Comparison of ENCODE assay signal across 8 cellular contexts in the genomic region with DNA sequence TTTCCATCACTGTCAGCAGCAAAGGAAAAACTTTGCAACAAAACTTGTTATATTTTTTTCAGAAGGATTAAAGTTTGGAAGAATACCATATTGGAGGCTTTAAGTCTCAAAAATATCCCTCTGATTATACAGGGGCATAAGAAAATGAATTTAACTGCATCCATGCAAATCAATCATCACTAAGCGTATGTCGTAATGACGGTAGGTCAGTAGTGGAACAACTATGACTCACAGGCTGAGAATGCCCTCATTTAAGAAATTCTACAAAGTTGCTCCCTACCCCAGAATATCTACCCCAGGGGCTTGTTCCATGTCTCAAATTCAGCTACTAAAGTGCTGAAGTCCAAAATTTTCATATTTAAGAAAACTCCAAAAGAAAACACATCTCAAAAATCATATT. TPM values are rescaled to one million over a fixed set of nuclear protein-coding genes. Genes with fewer than 3 reads are reported as not detected.
A peak's percentile ranks its signal among the peaks of the same experiment; 100 is the strongest.
DNase-seq lines count a peak whose midpoint lies in the region; ATAC-seq, FAIRE-seq and TF ChIP-seq lines count a peak whose summit lies in the region.

No MANE protein-coding gene starts in this region.

- peaks cover 6% of the 10 kb centered on the region for H3K4me1 Mint-ChIP-seq in activated T-helper 17 cell treated with anti-CD3 and anti-CD28 coated beads, Interleukin-2, amount 50 U/mL, for 72 hours

- peak; percentile 63 for ATAC-seq in activated T-helper 17 cell treated with anti-CD3 and anti-CD28 coated beads, Interleukin-2, amount 50 U/mL, for 72 hours (replicated peaks)
- peak; percentile 78 for ATAC-seq in thoracic aorta (ENCODE audit: insufficient number of reproducible peaks, low FRiP score, low read depth)

- H3K27ac Mint-ChIP-seq in activated T-helper 17 cell treated with anti-CD3 and anti-CD28 coated beads, Interleukin-2, amount 50 U/mL, for 72 hours, result no peak overlapping the region

- H3K4me3 ChIP-seq in thoracic aorta, result no peak overlapping the region
- no peak overlapping the region for H3K4me3 ChIP-seq in HAP-1
- no peak overlapping the region for H3K4me3 ChIP-seq in BE2C (ENCODE audit: low read depth, low read length)

- no peaks in the 10 kb centered on the region for H3K27me3 Mint-ChIP-seq in activated T-helper 17 cell treated with anti-CD3 and anti-CD28 coated beads, Interleukin-2, amount 50 U/mL, for 72 hours

- H3K27me3 ChIP-seq in thoracic aorta (replicated peaks; ENCODE audit: insufficient read depth) (no peaks in the 10 kb centered on the region), HAP-1 (ENCODE audit: low read depth) (no peaks in the 10 kb centered on the region), BE2C (no peaks in the 10 kb centered on the region)

- DNase-seq in HTR-8/SVneo (ENCODE audit: insufficient read length, low spot score) (peak; percentile 66), glomerular visceral epithelial cell (ENCODE audit: extremely low spot score) (peak; percentile 64), thoracic aorta (ENCODE audit: low spot score) (no peak), HAP-1 (ENCODE audit: low spot score in 2 of 2) (no peak), NCI-H1105 treated with DMSO at 0.1 percent for 48 hours (lab: John Stamatoyannopoulos, UW) (no peak), BE2C (no peak)
- no peak for DNase-seq in activated CD4-positive, alpha-beta T cell treated with anti-CD3 and anti-CD28 coated beads, Interleukin-2, amount 50 U/mL, for 1 hour

- H3K9me3 Mint-ChIP-seq in activated T-helper 17 cell treated with anti-CD3 and anti-CD28 coated beads, Interleukin-2, amount 50 U/mL, for 72 hours, result no peaks in the 10 kb centered on the region

- FAIRE-seq in HTR-8/SVneo (lab: Jason Lieb, UNC), result peak; percentile 83

- in situ Hi-C loops in HAP-1 (cut with MboI; ENCODE audit: low sequenced_read_pairs), result no loop called here

- H3K36me3 ChIP-seq in thoracic aorta (no peaks in the 10 kb centered on the region), HAP-1 (replicated peaks) (no peaks in the 10 kb centered on the region), BE2C (no peaks in the 10 kb centered on the region)

- TF ChIP-seq CTCF in thoracic aorta (IDR thresholded peaks at IDR 0.05) (no peak), BE2C (IDR thresholded peaks at IDR 0.05; ENCODE audit: low read depth, low read length) (no peak)

- H3K4me1 ChIP-seq in thoracic aorta (ENCODE audit: control insufficient read depth in 1 of 2, low read depth in 2 of 2), result peaks cover 17 to 29% of the 10 kb centered on the region in 2 donors
- H3K4me1 ChIP-seq in HAP-1, result no peaks in the 10 kb centered on the region; the same call in 1 of the 2 replicates
- peaks cover 15% of the 10 kb centered on the region for H3K4me1 ChIP-seq in BE2C

- no peak overlapping the region for H3K4me3 Mint-ChIP-seq in activated T-helper 17 cell treated with anti-CD3 and anti-CD28 coated beads, Interleukin-2, amount 50 U/mL, for 72 hours

- peak overlapping the region; percentile 72 for H3K27ac ChIP-seq in thoracic aorta

- H3K9me3 ChIP-seq in thoracic aorta, result no peaks in the 10 kb centered on the region
- H3K9me3 ChIP-seq in HAP-1, result no peaks in the 10 kb centered on the region
- no peaks in the 10 kb centered on the region for H3K9me3 ChIP-seq in BE2C

- no peaks in the 10 kb centered on the region for H3K36me3 Mint-ChIP-seq in activated T-helper 17 cell treated with anti-CD3 and anti-CD28 coated beads, Interleukin-2, amount 50 U/mL, for 72 hours (ENCODE audit: low read depth)

RNA-seq across cellular contexts. Expression of gene NAB1, which starts 12.5 kb away (rescaled TPM):
- total RNA-seq in activated T-helper 17 cell treated with anti-CD3 and anti-CD28 coated beads, Interleukin-2, amount 50 U/mL, for 72 hours, result 10 to 100 TPM; 35.6 to 44.7 TPM
- total RNA-seq in thoracic aorta, result 10 to 100 TPM; 51.0 to 77.7 TPM
- 22.4 TPM for polyA plus RNA-seq in BE2C (2012; ENCODE audit: insufficient read depth, insufficient read length, low read depth)

Comparison
In these comparisons a context has a peak if more than half of its experiments do, and no peak if none do; other contexts are left out.
1. DNase-seq: peak in HTR-8/SVneo (single experiment) and glomerular visceral epithelial cell (single experiment); none in thoracic aorta (single experiment), HAP-1 (0 of 2), activated CD4-positive, alpha-beta T cell treated with anti-CD3 and anti-CD28 coated beads, Interleukin-2, amount 50 U/mL, for 1 hour (single experiment), NCI-H1105 treated with DMSO at 0.1 percent for 48 hours (single experiment) and BE2C (single experiment).